ENCODE assay signal across 8 cellular contexts in genomic region chr4:3292571-3293409, GRCh38. TPM values are rescaled to one million over a fixed set of nuclear protein-coding genes. Genes with fewer than 3 reads are reported as not detected.
DNase-seq lines count a peak whose midpoint lies in the region; ATAC-seq and TF ChIP-seq lines count a peak whose summit lies in the region.

Gene RGS12 (plus strand): TSS chr4:3293021. CDS start chr4:3316171, 23,150 bp downstream.

- WGBS in GM23248 (ENCODE audit: low coverage in 1 of 2, low lambda C conversion rate in 2 of 2, missing lambda C conversion rate in 2 of 2), 2 experiments = 1 to 3% methylated on average over 24 to 52 of the region's 121 CpGs

- peak within 1 kb of the TSS; percentile 96 for H3K4me2 ChIP-seq in GM23248 (ENCODE audit: unreplicated experiment)

- DNase-seq in DMS153 (lab: John Stamatoyannopoulos, UW) (peak; percentile 56), GM23248 (peak; percentile 97), LNCaP clone FGC (ENCODE audit: low read depth) (peak; percentile 77), SIG-M5 (lab: John Stamatoyannopoulos, UW) (peak; percentile 11), foreskin fibroblast (peak; percentile 93 to 98), neural crest cell (ENCODE audit: low read depth, low spot score) (peak; percentile 92)
- DNase-seq in activated gamma-delta T cell treated with anti-CD3 and anti-CD28 coated beads, Interleukin-2, amount 50 U/mL, for 16 hours (ENCODE audit: low read depth) = peak; percentile 66
- DNase-seq in stimulated activated naive CD8-positive, alpha-beta T cell treated with anti-CD3 and anti-CD28 coated beads, Interleukin-15, amount 100 ng/mL, for 72 hours = peak; percentile 86 to 91

- H3K9me3 ChIP-seq in GM23248 (ENCODE audit: low read depth) = no peaks in the 10 kb centered on the region

- peak within 1 kb of the TSS; percentile 94 for H3K9ac ChIP-seq in GM23248

- H3K27me3 ChIP-seq in GM23248 (replicated peaks; ENCODE audit: insufficient read depth) = no peaks in the 10 kb centered on the region

- H3K27ac Mint-ChIP-seq in neural crest cell (ENCODE audit: unreplicated experiment) = peak within 1 kb of the TSS; percentile 95
- peak within 1 kb of the TSS in 1 of 2 donors; percentile 81 for H3K27ac Mint-ChIP-seq in stimulated activated naive CD8-positive, alpha-beta T cell treated with anti-CD3 and anti-CD28 coated beads, Interleukin-15, amount 100 ng/mL, for 72 hours

- in situ Hi-C loops in GM23248 (cut with MboI) = no loop called here

- H3K79me2 ChIP-seq in GM23248 (ENCODE audit: insufficient read depth) = peaks cover 7% of the 10 kb centered on the region; the same call in 1 of the 2 replicates

- H2AFZ ChIP-seq in GM23248 = peak within 1 kb of the TSS; percentile 89

- no peak for TF ChIP-seq CTCF in LNCaP clone FGC (IDR thresholded peaks at IDR 0.05; ENCODE audit: control insufficient read depth, extremely low read depth, insufficient read depth)
- no peak for TF ChIP-seq CTCF in foreskin fibroblast (IDR thresholded peaks at IDR 0.05; ENCODE audit: low read depth, low read length)
- TF ChIP-seq CTCF in neural crest cell (conservative IDR thresholded peaks at IDR 0.05) = no peak

- H3K27me3 Mint-ChIP-seq in neural crest cell (ENCODE audit: low read depth) = no peaks in the 10 kb centered on the region
- H3K27me3 Mint-ChIP-seq in stimulated activated naive CD8-positive, alpha-beta T cell treated with anti-CD3 and anti-CD28 coated beads, Interleukin-15, amount 100 ng/mL, for 72 hours = peaks cover 84% of the 10 kb centered on the region

- H3K36me3 ChIP-seq in GM23248 (ENCODE audit: low read depth) = no peaks in the 10 kb centered on the region

- H3K9me3 Mint-ChIP-seq in neural crest cell = peaks cover 5% of the 10 kb centered on the region
- peaks cover 5% of the 10 kb centered on the region in 2 donors for H3K9me3 Mint-ChIP-seq in stimulated activated naive CD8-positive, alpha-beta T cell treated with anti-CD3 and anti-CD28 coated beads, Interleukin-15, amount 100 ng/mL, for 72 hours

- ATAC-seq in stimulated activated naive CD8-positive, alpha-beta T cell treated with anti-CD3 and anti-CD28 coated beads, Interleukin-15, amount 100 ng/mL, for 72 hours = peak; percentile 94

- peak within 1 kb of the TSS; percentile 52 for H3K27ac ChIP-seq in GM23248

- H3K4me1 Mint-ChIP-seq in neural crest cell = peaks cover 42% of the 10 kb centered on the region
- H3K4me1 Mint-ChIP-seq in stimulated activated naive CD8-positive, alpha-beta T cell treated with anti-CD3 and anti-CD28 coated beads, Interleukin-15, amount 100 ng/mL, for 72 hours = peaks cover 27% of the 10 kb centered on the region

- H3K4me3 Mint-ChIP-seq in neural crest cell = peak within 1 kb of the TSS; percentile 95
- H3K4me3 Mint-ChIP-seq in stimulated activated naive CD8-positive, alpha-beta T cell treated with anti-CD3 and anti-CD28 coated beads, Interleukin-15, amount 100 ng/mL, for 72 hours = peak within 1 kb of the TSS; percentile 91 to 92

- H3K36me3 Mint-ChIP-seq in neural crest cell (ENCODE audit: low read depth) = peaks cover 17% of the 10 kb centered on the region

- peak within 1 kb of the TSS; percentile 89 for H3K4me3 ChIP-seq in GM23248
- peak within 1 kb of the TSS; percentile 83 for H3K4me3 ChIP-seq in LNCaP clone FGC (ENCODE audit: low read depth, low read length)
- peak within 1 kb of the TSS; percentile 86 for H3K4me3 ChIP-seq in foreskin fibroblast (ENCODE audit: low read depth in 1 of 2, low read length in 2 of 2)

- H3F3A ChIP-seq in GM23248 (ENCODE audit: insufficient read depth) = no peaks in the 10 kb centered on the region

- no peaks in the 10 kb centered on the region for H4K20me1 ChIP-seq in GM23248 (ENCODE audit: insufficient read depth)

- H3K9me2 ChIP-seq in GM23248 (ENCODE audit: insufficient read depth) = no peaks in the 10 kb centered on the region

- H3K4me1 ChIP-seq in GM23248 (ENCODE audit: insufficient read depth) = peaks cover 10% of the 10 kb centered on the region

RNA-seq across cellular contexts. Expression of gene RGS12, which starts in this region (rescaled TPM):
- 13.2 and 15.2 TPM in 2 replicates for total RNA-seq in GM23248 (2014; rRNA removed; shearing (Covaris generic))
- 9.3 and 10.7 TPM in 2 replicates for polyA plus RNA-seq in GM23248 (2016; fragmentation: Nextera tagmentation; extraction: Ambion mirVana)
- 60.4 and 69.5 TPM in 2 replicates for total RNA-seq in neural crest cell

Comparison
In these comparisons a context has a peak if more than half of its experiments do, and no peak if none do; other contexts are left out.
1. Peak in every context shown above with its lines: DNase-seq, ATAC-seq, H3K4me3 ChIP-seq and H3K27ac ChIP-seq.
2. DNase-seq: peak in every context shown above with its lines; median percentile 97 in GM23248; 96 in foreskin fibroblast; 92 in neural crest cell; 88 in stimulated activated naive CD8-positive, alpha-beta T cell treated with anti-CD3 and anti-CD28 coated beads, Interleukin-15, amount 100 ng/mL, for 72 hours; 77 in LNCaP clone FGC; 66 in activated gamma-delta T cell treated with anti-CD3 and anti-CD28 coated beads, Interleukin-2, amount 50 U/mL, for 16 hours; 56 in DMS153; 11 in SIG-M5.